17 cellular contexts compared by ENCODE assay signal in the genomic region with DNA sequence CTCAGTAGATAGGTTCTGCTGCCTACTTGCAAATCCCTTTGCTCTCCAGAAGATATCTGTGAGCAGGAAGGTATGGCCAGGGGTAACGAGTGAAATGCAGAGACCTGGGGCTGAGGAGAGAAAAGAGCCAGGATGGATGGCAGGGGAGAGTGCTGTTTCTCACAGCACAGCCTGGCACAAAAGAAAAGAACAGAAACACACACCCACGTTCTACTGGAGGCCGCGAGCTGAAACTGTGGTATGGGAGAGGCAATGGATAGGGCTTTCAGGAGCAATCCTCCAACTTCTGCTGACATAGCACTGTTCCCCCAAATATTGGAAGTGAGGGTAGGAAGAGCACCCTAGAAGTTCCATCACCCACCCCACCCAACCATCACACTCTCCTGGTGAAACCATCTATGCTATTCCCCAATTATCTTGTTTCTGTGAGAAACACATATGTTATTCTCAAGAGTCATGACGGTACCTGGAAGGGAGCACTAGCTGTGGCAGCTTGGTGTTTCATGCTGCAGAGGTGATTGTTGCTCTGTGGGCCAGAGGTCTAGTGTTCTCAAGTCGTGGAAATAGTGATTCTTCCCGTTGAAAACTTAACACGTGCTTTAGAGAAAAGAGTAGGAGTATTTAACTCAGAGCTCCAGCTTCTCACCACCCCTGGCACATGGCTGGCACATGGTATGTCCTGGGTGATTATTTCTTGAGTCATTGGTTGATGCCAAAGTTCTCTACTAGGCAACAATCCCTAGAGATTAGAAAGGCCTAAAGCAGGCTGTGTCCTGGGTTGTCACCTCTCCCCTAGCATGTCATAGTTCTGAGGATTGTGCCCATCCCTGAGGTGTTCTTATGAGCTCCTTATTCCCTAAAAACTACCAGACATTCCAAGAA.
DNase-seq lines count a peak whose midpoint lies in the region; ATAC-seq, FAIRE-seq and TF ChIP-seq lines count a peak whose summit lies in the region.
"Had no signal": no experiment of that assay in that cellular context is flagged by ENCODE, and none has a peak within 500 bp of the region (broad histone marks: within the 10 kb centered on the region; RNA-seq: fewer than 3 reads in every experiment).

No MANE protein-coding gene starts in this region.

- no peaks in the 10 kb centered on the region for H3K9me3 ChIP-seq in Caco-2
- no peaks in the 10 kb centered on the region for H3K9me3 ChIP-seq in mesodermal cell (ENCODE audit: control insufficient read depth, low read length)
- H3K9me3 ChIP-seq in small intestine (ENCODE audit: control insufficient read depth, low read depth): no peaks in the 10 kb centered on the region

- no TSS peak for BruUV-seq in Caco-2 (replicated peaks; lab: Mats Ljungman, UMichigan)

- TF ChIP-seq POLR2A in GM12891 (IDR thresholded peaks at IDR 0.05; ENCODE audit: low read depth, low read length): no peak

- H3K4me3 Mint-ChIP-seq in Caco-2 (ENCODE audit: unreplicated experiment): peak overlapping the region; percentile 47

- TF ChIP-seq CTCF in Caco-2 (IDR thresholded peaks at IDR 0.05; ENCODE audit: insufficient read depth in 1 of 2, low read depth in 1 of 2, low read length in 1 of 2, severe bottlenecking in 1 of 2, unreplicated experiment in 1 of 2): no peak

- H3K27me3 Mint-ChIP-seq in Caco-2 (ENCODE audit: insufficient read depth, unreplicated experiment): no peaks in the 10 kb centered on the region

- H3K4me1 ChIP-seq in Caco-2 (peaks cover 73% of the 10 kb centered on the region), mesodermal cell (ENCODE audit: control insufficient read depth, insufficient read depth, low read length, poor library complexity, severe bottlenecking) (peaks cover 8% of the 10 kb centered on the region), small intestine (ENCODE audit: control insufficient read depth in 2 of 2, insufficient read depth in 1 of 2, low read depth in 1 of 2, low read length in 1 of 2) (peaks cover 16 to 17% of the 10 kb centered on the region in 2 donors)

- 90 to 93% methylated on average over 3 to 5 of the region's 8 CpGs for WGBS in mesodermal cell (ENCODE audit: insufficient coverage in 2 of 2), 2 experiments
- WGBS in small intestine, 3 donors: 68 to 86% (median 76%) methylated on average over 8 of the region's 8 CpGs

- H3K27ac ChIP-seq in cingulate gyrus (ENCODE audit: low read depth, low read length) (peak overlapping the region; percentile 26), mesodermal cell (ENCODE audit: low read depth, low read length, severe bottlenecking) (peak overlapping the region; percentile 67), small intestine (ENCODE audit: low read depth in 1 of 2, low read length in 1 of 2) (peak overlapping the region; percentile 8 to 65)
- H3K27ac ChIP-seq: C4-2B, RWPE1 had no signal

- intact Hi-C loops in Caco-2 (cut with micrococcal nuclease; ENCODE audit: unreplicated experiment): no loop called here

- FAIRE-seq in small intestine (lab: Jason Lieb, UNC): no peak
- FAIRE-seq in GM12891 (lab: Jason Lieb, UNC): no peak

- H3K4me3 ChIP-seq in Caco-2 (ENCODE audit: low read depth, low read length) (no peak overlapping the region), mesodermal cell (ENCODE audit: extremely low read depth, insufficient read depth, low read length, poor library complexity, severe bottlenecking) (no peak overlapping the region), small intestine (ENCODE audit: low read depth in 1 of 2, low read length in 2 of 2) (no peak overlapping the region)

- H3K27me3 ChIP-seq in Caco-2 (replicated peaks; ENCODE audit: control insufficient read depth, insufficient read depth, low read length): no peaks in the 10 kb centered on the region
- no peaks in the 10 kb centered on the region for H3K27me3 ChIP-seq in small intestine (ENCODE audit: control insufficient read depth in 2 of 2, insufficient read depth in 2 of 2, low read length in 2 of 2)

- no peaks in the 10 kb centered on the region for H3K36me3 Mint-ChIP-seq in Caco-2 (ENCODE audit: insufficient read depth, unreplicated experiment)

- ATAC-seq in GM21423 (IDR thresholded peaks at IDR 0.05; ENCODE audit: unreplicated experiment): no peak
- ATAC-seq: PC-3 had no signal

- H3K27ac Mint-ChIP-seq in Caco-2 (ENCODE audit: unreplicated experiment): peak overlapping the region; percentile 91

- DNase-seq in Caco-2 (no peak), small intestine (peak; percentile 87), pons (ENCODE audit: low spot score) (no peak), GM12891 (ENCODE audit: insufficient read length, low spot score) (no peak)
- DNase-seq: DMS 273 treated with DMSO at 0.1 percent for 48 hours, H7, NCI-H1048, NCI-H146, NCI-H2081 treated with DMSO at 0.1 percent for 48 hours, NCI-H510A, NCI-H774, PC-3 had no signal

- H3K4me1 Mint-ChIP-seq in Caco-2 (ENCODE audit: low read depth, unreplicated experiment): peaks cover 56% of the 10 kb centered on the region

- H3K36me3 ChIP-seq in Caco-2 (ENCODE audit: control insufficient read depth, insufficient read depth, low read length) (no peaks in the 10 kb centered on the region), mesodermal cell (ENCODE audit: control insufficient read depth, insufficient read depth, low read length) (no peaks in the 10 kb centered on the region), small intestine (ENCODE audit: control insufficient read depth in 2 of 2, insufficient read depth in 2 of 2, low read length in 2 of 2) (no peaks in the 10 kb centered on the region)

- CTCF ChIA-PET in Caco-2 (lab: Charles Lee): no interaction called here

- POLR2A ChIA-PET in Caco-2 (lab: Charles Lee): interaction anchor here (0.7 kb wide), 1 partner anchor 119 kb away, joined by 6 read pairs; no protein-coding TSS in a partner anchor

- H3K9me3 Mint-ChIP-seq in Caco-2 (ENCODE audit: unreplicated experiment): no peaks in the 10 kb centered on the region

TF ChIP-seq in GM12891, 5 proteins besides CTCF, POLR2A, EP300 and RAD21:
- no peak for TF ChIP-seq POLR2AphosphoS5 (IDR thresholded peaks at IDR 0.05; ENCODE audit: low read depth, low read length)
- TF ChIP-seq POU2F2 (IDR thresholded peaks at IDR 0.05; ENCODE audit: low read depth, low read length): no peak
- no peak for TF ChIP-seq TAF1 (IDR thresholded peaks at IDR 0.05; ENCODE audit: low read depth, low read length)
- TF ChIP-seq SPI1 (IDR thresholded peaks at IDR 0.05; ENCODE audit: low read depth, low read length): no peak
- TF ChIP-seq PAX5 (IDR thresholded peaks at IDR 0.05; ENCODE audit: insufficient read depth, low read length, severe bottlenecking): no peak
